In the genomic region with DNA sequence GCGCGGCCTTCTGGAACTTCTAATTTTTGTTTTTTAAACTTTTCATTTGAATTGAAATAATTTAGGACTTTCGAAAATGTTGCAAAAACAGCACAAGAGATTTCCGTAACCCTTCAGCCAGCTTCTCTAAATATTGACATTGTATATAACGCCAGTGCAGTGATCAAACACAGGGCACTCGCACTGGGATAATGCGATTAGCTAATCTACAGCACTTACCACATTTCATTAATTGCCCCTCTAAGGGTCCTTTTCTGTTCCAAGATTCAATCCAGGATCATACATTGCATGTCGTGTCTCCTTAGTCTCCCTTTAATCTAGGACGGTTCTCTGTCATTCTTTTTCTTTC, we compare ENCODE assay signal across 1 cellular context.
TF ChIP-seq lines count a peak whose summit lies in the region.

No MANE protein-coding gene starts in this region.

TF ChIP-seq in IMR-90, 13 proteins besides CTCF, POLR2A, EP300 and RAD21 (continued from another document):
- TF ChIP-seq RCOR1 (IDR thresholded peaks at IDR 0.05; ENCODE audit: insufficient replicate concordance, low read length) (no peak), SMC3 (IDR thresholded peaks at IDR 0.05; ENCODE audit: low read depth, low read length) (no peak), FOS (IDR thresholded peaks at IDR 0.05; ENCODE audit: low read depth, low read length) (no peak), MAZ (IDR thresholded peaks at IDR 0.05; ENCODE audit: borderline replicate concordance, low read depth, low read length) (no peak), BHLHE40 (IDR thresholded peaks at IDR 0.05; ENCODE audit: low read depth, low read length) (no peak)
- TF ChIP-seq, protein P1, sequence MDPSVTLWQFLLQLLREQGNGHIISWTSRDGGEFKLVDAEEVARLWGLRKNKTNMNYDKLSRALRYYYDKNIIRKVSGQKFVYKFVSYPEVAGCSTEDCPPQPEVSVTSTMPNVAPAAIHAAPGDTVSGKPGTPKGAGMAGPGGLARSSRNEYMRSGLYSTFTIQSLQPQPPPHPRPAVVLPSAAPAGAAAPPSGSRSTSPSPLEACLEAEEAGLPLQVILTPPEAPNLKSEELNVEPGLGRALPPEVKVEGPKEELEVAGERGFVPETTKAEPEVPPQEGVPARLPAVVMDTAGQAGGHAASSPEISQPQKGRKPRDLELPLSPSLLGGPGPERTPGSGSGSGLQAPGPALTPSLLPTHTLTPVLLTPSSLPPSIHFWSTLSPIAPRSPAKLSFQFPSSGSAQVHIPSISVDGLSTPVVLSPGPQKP (IDR thresholded peaks at IDR 0.05; ENCODE audit: borderline replicate concordance, low read depth, low read length): no peak
